16 cellular contexts compared by ENCODE assay signal in genomic region chr6:24078200-24078599, GRCh38. TPM values are rescaled to one million over a fixed set of nuclear protein-coding genes. Genes with fewer than 3 reads are reported as not detected.
DNase-seq lines count a peak whose midpoint lies in the region; ATAC-seq and TF ChIP-seq lines count a peak whose summit lies in the region.
"Had no signal": no experiment of that assay in that cellular context is flagged by ENCODE, and none has a peak within 500 bp of the region (broad histone marks: within the 10 kb centered on the region; RNA-seq: fewer than 3 reads in every experiment).

No MANE protein-coding gene starts in this region.

- H3K27ac ChIP-seq in GM23248 (peak overlapping the region; percentile 41; the same call in 1 of the 2 replicates), psoas muscle (no peak overlapping the region)
- H3K27ac ChIP-seq: transverse colon had no signal

- intact Hi-C loops in activated T-helper 2 cell treated with anti-CD3 and anti-CD28 coated beads, Interferon-gamma antibody, Interleukin-2, Interleukin-4, amounts not matched to agents 10 μg/mL and 5 μg/mL and 100 μg/mL, durations not matched to agents 14 hours and 24 hours and 36 hours (cut with micrococcal nuclease): no loop called here
- intact Hi-C loops in psoas muscle (cut with DNase I): no loop called here

- in situ Hi-C loops in GM23248 (cut with MboI): no loop called here

- no peak overlapping the region for H3K4me2 ChIP-seq in GM23248 (ENCODE audit: unreplicated experiment)

- no peaks in the 10 kb centered on the region for H3K9me2 ChIP-seq in GM23248 (ENCODE audit: insufficient read depth)

- H3K9me3 ChIP-seq in GM23248 (ENCODE audit: low read depth) (no peaks in the 10 kb centered on the region), psoas muscle (no peaks in the 10 kb centered on the region)
- H3K9me3 ChIP-seq: transverse colon had no signal

- no peaks in the 10 kb centered on the region for H3K27me3 Mint-ChIP-seq in activated T-helper 2 cell treated with anti-CD3 and anti-CD28 coated beads, Interferon-gamma antibody, Interleukin-2, Interleukin-4, amounts not matched to agents 10 μg/mL and 5 μg/mL and 100 μg/mL, durations not matched to agents 14 hours and 24 hours and 36 hours (ENCODE audit: low read depth)
- H3K27me3 Mint-ChIP-seq: activated CD4-positive, alpha-beta T cell treated with anti-CD3 and anti-CD28 coated beads for 36 hours; stimulated activated naive B cell treated with anti-CD40 and anti-IgM and Interleukin-4, amounts not matched to agents 10 μg/mL and 1 μg/mL and 100 μg/mL, for 72 hours had no signal

- WGBS in GM23248 (ENCODE audit: low coverage in 1 of 2, low lambda C conversion rate in 2 of 2, missing lambda C conversion rate in 2 of 2), 2 experiments: 1 to 3% methylated on average over 3 of the region's 3 CpGs
- 71 to 76% (median 74%) methylated on average over 3 of the region's 3 CpGs for WGBS in psoas muscle, 3 donors

- H3K9ac ChIP-seq in GM23248: no peak overlapping the region

- H3K4me3 ChIP-seq in AG10803 (ENCODE audit: low read length): no peak overlapping the region
- no peak overlapping the region for H3K4me3 ChIP-seq in GM23248
- no peak overlapping the region for H3K4me3 ChIP-seq in H7 (ENCODE audit: insufficient read depth, low read depth, low read length)
- H3K4me3 ChIP-seq in psoas muscle: no peak overlapping the region
- H3K4me3 ChIP-seq: transverse colon had no signal

- H4K20me1 ChIP-seq in GM23248 (ENCODE audit: insufficient read depth): no peaks in the 10 kb centered on the region

- H3K9me3 Mint-ChIP-seq in activated T-helper 2 cell treated with anti-CD3 and anti-CD28 coated beads, Interferon-gamma antibody, Interleukin-2, Interleukin-4, amounts not matched to agents 10 μg/mL and 5 μg/mL and 100 μg/mL, durations not matched to agents 14 hours and 24 hours and 36 hours: no peaks in the 10 kb centered on the region

- no peak for ATAC-seq in psoas muscle
- ATAC-seq: activated CD4-positive, alpha-beta T cell treated with anti-CD3 and anti-CD28 coated beads for 36 hours; left cardiac atrium; stimulated activated naive B cell treated with anti-CD40 and anti-IgM and Interleukin-4, amounts not matched to agents 10 μg/mL and 1 μg/mL and 100 μg/mL, for 72 hours had no signal

- DNase-seq in AG10803 (ENCODE audit: low read depth): peak; percentile 13
- DNase-seq in GM23248: peak; percentile 78
- peak; percentile 1 for DNase-seq in amniotic stem cell (lab: John Stamatoyannopoulos, UW)
- DNase-seq in middle frontal gyrus (ENCODE audit: extremely low spot score, low spot score): peak; percentile 52
- DNase-seq in NCI-H1092 (lab: John Stamatoyannopoulos, UW): no peak
- no peak for DNase-seq in H7
- no peak for DNase-seq in activated T-helper 2 cell treated with anti-CD3 and anti-CD28 coated beads, Interferon-gamma antibody, Interleukin-2, Interleukin-4, amounts not matched to agents 10 μg/mL and 5 μg/mL and 100 μg/mL, durations not matched to agents 14 hours and 24 hours and 36 hours (ENCODE audit: low spot score)
- DNase-seq in psoas muscle: no peak
- DNase-seq: activated CD4-positive, alpha-beta T cell treated with anti-CD3 and anti-CD28 coated beads for 36 hours; activated effector memory CD4-positive, alpha-beta T cell treated with Interleukin-2 at 50 U/mL for 16 hours; HFFc6; left cardiac atrium; NCI-H1436; NCI-H2227 treated with DMSO at 0.1 percent for 48 hours; stimulated activated naive B cell treated with anti-CD40 and anti-IgM and Interleukin-4, amounts not matched to agents 10 μg/mL and 1 μg/mL and 100 μg/mL, for 72 hours; transverse colon had no signal

- 0 out of 2 replicates have a peak overlapping the region, but pooled peaks have one; percentile 31 for H2AFZ ChIP-seq in GM23248

- no peaks in the 10 kb centered on the region for H3K79me2 ChIP-seq in GM23248 (ENCODE audit: insufficient read depth)

- no peaks in the 10 kb centered on the region for H3K4me1 Mint-ChIP-seq in activated T-helper 2 cell treated with anti-CD3 and anti-CD28 coated beads, Interferon-gamma antibody, Interleukin-2, Interleukin-4, amounts not matched to agents 10 μg/mL and 5 μg/mL and 100 μg/mL, durations not matched to agents 14 hours and 24 hours and 36 hours (ENCODE audit: low read depth)
- H3K4me1 Mint-ChIP-seq: activated CD4-positive, alpha-beta T cell treated with anti-CD3 and anti-CD28 coated beads for 36 hours; stimulated activated naive B cell treated with anti-CD40 and anti-IgM and Interleukin-4, amounts not matched to agents 10 μg/mL and 1 μg/mL and 100 μg/mL, for 72 hours had no signal

- no peak overlapping the region for H3K27ac Mint-ChIP-seq in activated T-helper 2 cell treated with anti-CD3 and anti-CD28 coated beads, Interferon-gamma antibody, Interleukin-2, Interleukin-4, amounts not matched to agents 10 μg/mL and 5 μg/mL and 100 μg/mL, durations not matched to agents 14 hours and 24 hours and 36 hours
- H3K27ac Mint-ChIP-seq: activated CD4-positive, alpha-beta T cell treated with anti-CD3 and anti-CD28 coated beads for 36 hours; HFFc6; stimulated activated naive B cell treated with anti-CD40 and anti-IgM and Interleukin-4, amounts not matched to agents 10 μg/mL and 1 μg/mL and 100 μg/mL, for 72 hours had no signal

- H3K4me3 Mint-ChIP-seq in activated T-helper 2 cell treated with anti-CD3 and anti-CD28 coated beads, Interferon-gamma antibody, Interleukin-2, Interleukin-4, amounts not matched to agents 10 μg/mL and 5 μg/mL and 100 μg/mL, durations not matched to agents 14 hours and 24 hours and 36 hours (ENCODE audit: low read depth): no peak overlapping the region
- H3K4me3 Mint-ChIP-seq: activated CD4-positive, alpha-beta T cell treated with anti-CD3 and anti-CD28 coated beads for 36 hours; HFFc6; stimulated activated naive B cell treated with anti-CD40 and anti-IgM and Interleukin-4, amounts not matched to agents 10 μg/mL and 1 μg/mL and 100 μg/mL, for 72 hours had no signal

- no peaks in the 10 kb centered on the region for H3K27me3 ChIP-seq in GM23248 (replicated peaks; ENCODE audit: insufficient read depth)
- no peaks in the 10 kb centered on the region for H3K27me3 ChIP-seq in H7 (ENCODE audit: control insufficient read depth, insufficient read depth, low read length)
- no peaks in the 10 kb centered on the region for H3K27me3 ChIP-seq in psoas muscle (ENCODE audit: insufficient read depth in 3 of 3, low read length in 2 of 3)
- H3K27me3 ChIP-seq: transverse colon had no signal

- no peaks in the 10 kb centered on the region for H3F3A ChIP-seq in GM23248 (ENCODE audit: insufficient read depth)

- H3K4me1 ChIP-seq in GM23248 (ENCODE audit: insufficient read depth) (peaks cover 5% of the 10 kb centered on the region; the same call in 1 of the 2 replicates), psoas muscle (no peaks in the 10 kb centered on the region)
- H3K4me1 ChIP-seq: transverse colon had no signal

- no peaks in the 10 kb centered on the region for H3K36me3 Mint-ChIP-seq in activated T-helper 2 cell treated with anti-CD3 and anti-CD28 coated beads, Interferon-gamma antibody, Interleukin-2, Interleukin-4, amounts not matched to agents 10 μg/mL and 5 μg/mL and 100 μg/mL, durations not matched to agents 14 hours and 24 hours and 36 hours (ENCODE audit: low read depth)
- H3K36me3 Mint-ChIP-seq: stimulated activated naive B cell treated with anti-CD40 and anti-IgM and Interleukin-4, amounts not matched to agents 10 μg/mL and 1 μg/mL and 100 μg/mL, for 72 hours had no signal

- no peak for TF ChIP-seq CTCF in AG10803 (conservative IDR thresholded peaks at IDR 0.05; ENCODE audit: low read length)
- no peak for TF ChIP-seq CTCF in psoas muscle (IDR thresholded peaks at IDR 0.05)

- no peaks in the 10 kb centered on the region for H3K36me3 ChIP-seq in GM23248 (ENCODE audit: low read depth)
- no peaks in the 10 kb centered on the region for H3K36me3 ChIP-seq in H7 (replicated peaks; ENCODE audit: control insufficient read depth, insufficient read depth, low read length)
- no peaks in the 10 kb centered on the region for H3K36me3 ChIP-seq in psoas muscle (ENCODE audit: insufficient read depth in 1 of 2, low read depth in 1 of 2)
- H3K36me3 ChIP-seq: transverse colon had no signal

RNA-seq across cellular contexts. Expression of gene NRSN1, which starts 47.8 kb away (rescaled TPM):
- total RNA-seq in GM23248 (2014; rRNA removed; shearing (Covaris generic)): not detected in 2 replicates
- polyA plus RNA-seq in GM23248 (2016; fragmentation: Nextera tagmentation; extraction: Ambion mirVana): not detected in 2 replicates
- total RNA-seq in H7 (2014; rRNA removed; shearing (Covaris generic)): not detected in 2 replicates
- not detected in 2 replicates for total RNA-seq in activated T-helper 2 cell treated with anti-CD3 and anti-CD28 coated beads, Interferon-gamma antibody, Interleukin-2, Interleukin-4, amounts not matched to agents 10 μg/mL and 5 μg/mL and 100 μg/mL, durations not matched to agents 14 hours and 24 hours and 36 hours
- total RNA-seq in psoas muscle: not detected
- under 1 TPM in 1 of 3 donors, not detected in 2; 0.05 TPM for polyA plus RNA-seq in psoas muscle
- total RNA-seq: activated CD4-positive, alpha-beta T cell treated with anti-CD3 and anti-CD28 coated beads for 36 hours; HFFc6; left cardiac atrium had no signal

Comparison
In these comparisons a context has a peak if more than half of its experiments do, and no peak if none do; other contexts are left out.
1. DNase-seq: peak in AG10803 (single experiment), GM23248 (single experiment), amniotic stem cell (single experiment) and middle frontal gyrus (single experiment); none in NCI-H1092 (single experiment), H7 (single experiment), activated T-helper 2 cell treated with anti-CD3 and anti-CD28 coated beads, Interferon-gamma antibody, Interleukin-2, Interleukin-4, amounts not matched to agents 10 μg/mL and 5 μg/mL and 100 μg/mL, durations not matched to agents 14 hours and 24 hours and 36 hours (single experiment) and psoas muscle (0 of 2).